1 cellular context compared by ENCODE assay signal in the genomic region with DNA sequence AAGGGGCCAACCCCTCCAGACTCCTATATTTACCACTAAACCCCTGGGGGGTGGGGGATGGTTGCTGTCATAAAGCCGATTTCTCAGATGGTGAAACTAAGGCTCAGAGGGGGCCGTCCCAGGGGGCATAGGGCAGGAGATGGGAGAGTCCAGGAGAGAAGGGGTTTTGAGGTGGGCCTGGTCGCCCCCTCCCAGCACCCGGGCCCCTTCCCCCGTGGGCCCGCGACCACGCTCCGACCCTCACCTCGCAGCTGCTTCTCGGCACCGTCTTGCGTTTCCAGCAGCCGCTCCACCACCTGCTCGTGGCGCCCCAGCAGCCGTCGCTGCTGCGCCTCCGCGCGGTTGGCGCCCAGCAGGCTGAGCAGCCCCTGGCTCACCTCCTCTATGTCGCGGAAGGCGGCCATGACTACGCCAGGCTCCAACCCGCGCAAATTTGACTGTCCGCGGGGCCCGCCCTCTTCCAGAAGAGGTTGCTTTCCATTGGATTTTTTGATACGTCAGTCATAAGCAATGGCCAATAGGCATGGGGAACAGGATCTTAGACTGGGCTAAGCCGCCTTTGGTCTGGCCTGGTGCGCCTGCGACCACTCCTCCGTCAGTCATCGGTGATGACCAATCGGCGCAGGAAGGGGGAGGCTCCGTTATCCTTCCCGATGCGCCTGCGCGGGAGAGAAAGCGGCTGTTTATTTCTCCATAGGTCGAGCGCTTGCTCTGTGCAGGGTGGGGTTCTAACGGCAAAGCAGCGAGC.
TF ChIP-seq lines count a peak whose summit lies in the region.

A gene with protein sequence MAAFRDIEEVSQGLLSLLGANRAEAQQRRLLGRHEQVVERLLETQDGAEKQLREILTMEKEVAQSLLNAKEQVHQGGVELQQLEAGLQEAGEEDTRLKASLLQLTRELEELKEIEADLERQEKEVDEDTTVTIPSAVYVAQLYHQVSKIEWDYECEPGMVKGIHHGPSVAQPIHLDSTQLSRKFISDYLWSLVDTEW (minus strand): TSS at position 410 of the 748 bp plus-strand sequence. CDS start 6 bp downstream, at position 404.

TF ChIP-seq in HepG2, 621 proteins besides CTCF, POLR2A, EP300 and RAD21 (continued from another document and continues in another):
- TF ChIP-seq, protein P1, sequence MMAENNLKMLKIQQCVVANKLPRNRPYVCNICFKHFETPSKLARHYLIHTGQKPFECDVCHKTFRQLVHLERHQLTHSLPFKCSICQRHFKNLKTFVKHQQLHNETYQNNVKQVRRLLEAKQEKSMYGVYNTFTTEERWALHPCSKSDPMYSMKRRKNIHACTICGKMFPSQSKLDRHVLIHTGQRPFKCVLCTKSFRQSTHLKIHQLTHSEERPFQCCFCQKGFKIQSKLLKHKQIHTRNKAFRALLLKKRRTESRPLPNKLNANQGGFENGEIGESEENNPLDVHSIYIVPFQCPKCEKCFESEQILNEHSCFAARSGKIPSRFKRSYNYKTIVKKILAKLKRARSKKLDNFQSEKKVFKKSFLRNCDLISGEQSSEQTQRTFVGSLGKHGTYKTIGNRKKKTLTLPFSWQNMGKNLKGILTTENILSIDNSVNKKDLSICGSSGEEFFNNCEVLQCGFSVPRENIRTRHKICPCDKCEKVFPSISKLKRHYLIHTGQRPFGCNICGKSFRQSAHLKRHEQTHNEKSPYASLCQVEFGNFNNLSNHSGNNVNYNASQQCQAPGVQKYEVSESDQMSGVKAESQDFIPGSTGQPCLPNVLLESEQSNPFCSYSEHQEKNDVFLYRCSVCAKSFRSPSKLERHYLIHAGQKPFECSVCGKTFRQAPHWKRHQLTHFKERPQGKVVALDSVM (CRISPR knock-in tag; IDR thresholded peaks at IDR 0.05): no peak; the same call in 1 of the 2 replicates
- TF ChIP-seq, protein P2, sequence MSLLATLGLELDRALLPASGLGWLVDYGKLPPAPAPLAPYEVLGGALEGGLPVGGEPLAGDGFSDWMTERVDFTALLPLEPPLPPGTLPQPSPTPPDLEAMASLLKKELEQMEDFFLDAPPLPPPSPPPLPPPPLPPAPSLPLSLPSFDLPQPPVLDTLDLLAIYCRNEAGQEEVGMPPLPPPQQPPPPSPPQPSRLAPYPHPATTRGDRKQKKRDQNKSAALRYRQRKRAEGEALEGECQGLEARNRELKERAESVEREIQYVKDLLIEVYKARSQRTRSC (CRISPR knock-in tag; IDR thresholded peaks at IDR 0.05; ENCODE audit: low read depth): no peak
- TF ChIP-seq ATF1 (CRISPR knock-in tag; IDR thresholded peaks at IDR 0.05): no peak
- no peak for TF ChIP-seq TEAD3 (CRISPR knock-in tag; optimal IDR thresholded peaks at IDR 0.05; ENCODE audit: borderline replicate concordance)
- no peak for TF ChIP-seq KAT7 (CRISPR knock-in tag; IDR thresholded peaks at IDR 0.05; ENCODE audit: borderline replicate concordance)
- TF ChIP-seq ZNF816 (CRISPR knock-in tag; IDR thresholded peaks at IDR 0.05; ENCODE audit: borderline replicate concordance): no peak
- no peak for TF ChIP-seq ZNF337 (CRISPR knock-in tag; IDR thresholded peaks at IDR 0.05; ENCODE audit: borderline replicate concordance, low read depth)
- no peak for TF ChIP-seq TBL1XR1 (IDR thresholded peaks at IDR 0.05; ENCODE audit: borderline replicate concordance, low read length, partially characterized antibody)
- 0 out of 2 replicates have a peak, but pooled peaks have one; percentile 61 for TF ChIP-seq HOXD1 (CRISPR knock-in tag; IDR thresholded peaks at IDR 0.05)
- TF ChIP-seq MTA1 (CRISPR knock-in tag; IDR thresholded peaks at IDR 0.05; ENCODE audit: borderline replicate concordance): no peak
- no peak for TF ChIP-seq ZNF564 (CRISPR knock-in tag; IDR thresholded peaks at IDR 0.05)
- TF ChIP-seq TRIM24 (CRISPR knock-in tag; IDR thresholded peaks at IDR 0.05): no peak
- TF ChIP-seq ZNF766 (CRISPR knock-in tag; IDR thresholded peaks at IDR 0.05; ENCODE audit: borderline replicate concordance): peak; percentile 87; the same call in 1 of the 2 replicates
- no peak for TF ChIP-seq FLYWCH1 (CRISPR knock-in tag; IDR thresholded peaks at IDR 0.05)
- no peak for TF ChIP-seq NCOA5 (CRISPR knock-in tag; IDR thresholded peaks at IDR 0.05)
- TF ChIP-seq, protein P3, sequence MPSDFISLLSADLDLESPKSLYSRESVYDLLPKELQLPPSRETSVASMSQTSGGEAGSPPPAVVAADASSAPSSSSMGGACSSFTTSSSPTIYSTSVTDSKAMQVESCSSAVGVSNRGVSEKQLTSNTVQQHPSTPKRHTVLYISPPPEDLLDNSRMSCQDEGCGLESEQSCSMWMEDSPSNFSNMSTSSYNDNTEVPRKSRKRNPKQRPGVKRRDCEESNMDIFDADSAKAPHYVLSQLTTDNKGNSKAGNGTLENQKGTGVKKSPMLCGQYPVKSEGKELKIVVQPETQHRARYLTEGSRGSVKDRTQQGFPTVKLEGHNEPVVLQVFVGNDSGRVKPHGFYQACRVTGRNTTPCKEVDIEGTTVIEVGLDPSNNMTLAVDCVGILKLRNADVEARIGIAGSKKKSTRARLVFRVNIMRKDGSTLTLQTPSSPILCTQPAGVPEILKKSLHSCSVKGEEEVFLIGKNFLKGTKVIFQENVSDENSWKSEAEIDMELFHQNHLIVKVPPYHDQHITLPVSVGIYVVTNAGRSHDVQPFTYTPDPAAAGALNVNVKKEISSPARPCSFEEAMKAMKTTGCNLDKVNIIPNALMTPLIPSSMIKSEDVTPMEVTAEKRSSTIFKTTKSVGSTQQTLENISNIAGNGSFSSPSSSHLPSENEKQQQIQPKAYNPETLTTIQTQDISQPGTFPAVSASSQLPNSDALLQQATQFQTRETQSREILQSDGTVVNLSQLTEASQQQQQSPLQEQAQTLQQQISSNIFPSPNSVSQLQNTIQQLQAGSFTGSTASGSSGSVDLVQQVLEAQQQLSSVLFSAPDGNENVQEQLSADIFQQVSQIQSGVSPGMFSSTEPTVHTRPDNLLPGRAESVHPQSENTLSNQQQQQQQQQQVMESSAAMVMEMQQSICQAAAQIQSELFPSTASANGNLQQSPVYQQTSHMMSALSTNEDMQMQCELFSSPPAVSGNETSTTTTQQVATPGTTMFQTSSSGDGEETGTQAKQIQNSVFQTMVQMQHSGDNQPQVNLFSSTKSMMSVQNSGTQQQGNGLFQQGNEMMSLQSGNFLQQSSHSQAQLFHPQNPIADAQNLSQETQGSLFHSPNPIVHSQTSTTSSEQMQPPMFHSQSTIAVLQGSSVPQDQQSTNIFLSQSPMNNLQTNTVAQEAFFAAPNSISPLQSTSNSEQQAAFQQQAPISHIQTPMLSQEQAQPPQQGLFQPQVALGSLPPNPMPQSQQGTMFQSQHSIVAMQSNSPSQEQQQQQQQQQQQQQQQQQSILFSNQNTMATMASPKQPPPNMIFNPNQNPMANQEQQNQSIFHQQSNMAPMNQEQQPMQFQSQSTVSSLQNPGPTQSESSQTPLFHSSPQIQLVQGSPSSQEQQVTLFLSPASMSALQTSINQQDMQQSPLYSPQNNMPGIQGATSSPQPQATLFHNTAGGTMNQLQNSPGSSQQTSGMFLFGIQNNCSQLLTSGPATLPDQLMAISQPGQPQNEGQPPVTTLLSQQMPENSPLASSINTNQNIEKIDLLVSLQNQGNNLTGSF (CRISPR knock-in tag; IDR thresholded peaks at IDR 0.05): no peak
- no peak for TF ChIP-seq SRSF9 (IDR thresholded peaks at IDR 0.05; ENCODE audit: borderline replicate concordance, insufficient read depth, low read depth, low read length, poor library complexity, severe bottlenecking)
- peak; percentile 41 for TF ChIP-seq SRSF1 (optimal IDR thresholded peaks at IDR 0.05; ENCODE audit: low read depth, low read length)
- no peak for TF ChIP-seq RFX5 (IDR thresholded peaks at IDR 0.05; ENCODE audit: low read depth, low read length)
- no peak for TF ChIP-seq ZBTB8A (CRISPR knock-in tag; IDR thresholded peaks at IDR 0.05; ENCODE audit: borderline replicate concordance, low read depth)
- peak in 1 of 2 experiments; percentile 69; a peak in 2 of 4 replicates for TF ChIP-seq MAFK (conservative IDR thresholded peaks at IDR 0.05 in 1 of 2, IDR thresholded peaks at IDR 0.05 in 1 of 2; ENCODE audit: low read length in 2 of 2)
- TF ChIP-seq, protein P4, sequence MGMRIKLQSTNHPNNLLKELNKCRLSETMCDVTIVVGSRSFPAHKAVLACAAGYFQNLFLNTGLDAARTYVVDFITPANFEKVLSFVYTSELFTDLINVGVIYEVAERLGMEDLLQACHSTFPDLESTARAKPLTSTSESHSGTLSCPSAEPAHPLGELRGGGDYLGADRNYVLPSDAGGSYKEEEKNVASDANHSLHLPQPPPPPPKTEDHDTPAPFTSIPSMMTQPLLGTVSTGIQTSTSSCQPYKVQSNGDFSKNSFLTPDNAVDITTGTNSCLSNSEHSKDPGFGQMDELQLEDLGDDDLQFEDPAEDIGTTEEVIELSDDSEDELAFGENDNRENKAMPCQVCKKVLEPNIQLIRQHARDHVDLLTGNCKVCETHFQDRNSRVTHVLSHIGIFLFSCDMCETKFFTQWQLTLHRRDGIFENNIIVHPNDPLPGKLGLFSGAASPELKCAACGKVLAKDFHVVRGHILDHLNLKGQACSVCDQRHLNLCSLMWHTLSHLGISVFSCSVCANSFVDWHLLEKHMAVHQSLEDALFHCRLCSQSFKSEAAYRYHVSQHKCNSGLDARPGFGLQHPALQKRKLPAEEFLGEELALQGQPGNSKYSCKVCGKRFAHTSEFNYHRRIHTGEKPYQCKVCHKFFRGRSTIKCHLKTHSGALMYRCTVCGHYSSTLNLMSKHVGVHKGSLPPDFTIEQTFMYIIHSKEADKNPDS (CRISPR knock-in tag; IDR thresholded peaks at IDR 0.05): no peak
- TF ChIP-seq NAIF1 (CRISPR knock-in tag; IDR thresholded peaks at IDR 0.05; ENCODE audit: borderline replicate concordance): no peak
- TF ChIP-seq, protein P5, sequence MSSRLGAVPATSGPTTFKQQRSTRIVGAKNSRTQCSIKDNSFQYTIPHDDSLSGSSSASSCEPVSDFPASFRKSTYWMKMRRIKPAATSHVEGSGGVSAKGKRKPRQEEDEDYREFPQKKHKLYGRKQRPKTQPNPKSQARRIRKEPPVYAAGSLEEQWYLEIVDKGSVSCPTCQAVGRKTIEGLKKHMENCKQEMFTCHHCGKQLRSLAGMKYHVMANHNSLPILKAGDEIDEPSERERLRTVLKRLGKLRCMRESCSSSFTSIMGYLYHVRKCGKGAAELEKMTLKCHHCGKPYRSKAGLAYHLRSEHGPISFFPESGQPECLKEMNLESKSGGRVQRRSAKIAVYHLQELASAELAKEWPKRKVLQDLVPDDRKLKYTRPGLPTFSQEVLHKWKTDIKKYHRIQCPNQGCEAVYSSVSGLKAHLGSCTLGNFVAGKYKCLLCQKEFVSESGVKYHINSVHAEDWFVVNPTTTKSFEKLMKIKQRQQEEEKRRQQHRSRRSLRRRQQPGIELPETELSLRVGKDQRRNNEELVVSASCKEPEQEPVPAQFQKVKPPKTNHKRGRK (CRISPR knock-in tag; IDR thresholded peaks at IDR 0.05): no peak
- no peak for TF ChIP-seq NR2F6 (IDR thresholded peaks at IDR 0.05)
- TF ChIP-seq NR2F6 (CRISPR knock-in tag; IDR thresholded peaks at IDR 0.05): 0 out of 2 replicates have a peak, but pooled peaks have one; percentile 8
- TF ChIP-seq, protein P6, sequence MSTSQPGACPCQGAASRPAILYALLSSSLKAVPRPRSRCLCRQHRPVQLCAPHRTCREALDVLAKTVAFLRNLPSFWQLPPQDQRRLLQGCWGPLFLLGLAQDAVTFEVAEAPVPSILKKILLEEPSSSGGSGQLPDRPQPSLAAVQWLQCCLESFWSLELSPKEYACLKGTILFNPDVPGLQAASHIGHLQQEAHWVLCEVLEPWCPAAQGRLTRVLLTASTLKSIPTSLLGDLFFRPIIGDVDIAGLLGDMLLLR (CRISPR knock-in tag; IDR thresholded peaks at IDR 0.05): peak; percentile 60
- TF ChIP-seq, protein P7, sequence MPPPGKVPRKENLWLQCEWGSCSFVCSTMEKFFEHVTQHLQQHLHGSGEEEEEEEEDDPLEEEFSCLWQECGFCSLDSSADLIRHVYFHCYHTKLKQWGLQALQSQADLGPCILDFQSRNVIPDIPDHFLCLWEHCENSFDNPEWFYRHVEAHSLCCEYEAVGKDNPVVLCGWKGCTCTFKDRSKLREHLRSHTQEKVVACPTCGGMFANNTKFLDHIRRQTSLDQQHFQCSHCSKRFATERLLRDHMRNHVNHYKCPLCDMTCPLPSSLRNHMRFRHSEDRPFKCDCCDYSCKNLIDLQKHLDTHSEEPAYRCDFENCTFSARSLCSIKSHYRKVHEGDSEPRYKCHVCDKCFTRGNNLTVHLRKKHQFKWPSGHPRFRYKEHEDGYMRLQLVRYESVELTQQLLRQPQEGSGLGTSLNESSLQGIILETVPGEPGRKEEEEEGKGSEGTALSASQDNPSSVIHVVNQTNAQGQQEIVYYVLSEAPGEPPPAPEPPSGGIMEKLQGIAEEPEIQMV (CRISPR knock-in tag; IDR thresholded peaks at IDR 0.05; ENCODE audit: low read depth): no peak
- TF ChIP-seq, protein P8, sequence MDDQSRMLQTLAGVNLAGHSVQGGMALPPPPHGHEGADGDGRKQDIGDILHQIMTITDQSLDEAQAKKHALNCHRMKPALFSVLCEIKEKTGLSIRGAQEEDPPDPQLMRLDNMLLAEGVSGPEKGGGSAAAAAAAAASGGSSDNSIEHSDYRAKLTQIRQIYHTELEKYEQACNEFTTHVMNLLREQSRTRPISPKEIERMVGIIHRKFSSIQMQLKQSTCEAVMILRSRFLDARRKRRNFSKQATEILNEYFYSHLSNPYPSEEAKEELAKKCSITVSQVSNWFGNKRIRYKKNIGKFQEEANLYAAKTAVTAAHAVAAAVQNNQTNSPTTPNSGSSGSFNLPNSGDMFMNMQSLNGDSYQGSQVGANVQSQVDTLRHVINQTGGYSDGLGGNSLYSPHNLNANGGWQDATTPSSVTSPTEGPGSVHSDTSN (CRISPR knock-in tag; IDR thresholded peaks at IDR 0.05; ENCODE audit: borderline replicate concordance): peak; percentile 94; the same call in 1 of the 2 replicates
- TF ChIP-seq, protein P9, sequence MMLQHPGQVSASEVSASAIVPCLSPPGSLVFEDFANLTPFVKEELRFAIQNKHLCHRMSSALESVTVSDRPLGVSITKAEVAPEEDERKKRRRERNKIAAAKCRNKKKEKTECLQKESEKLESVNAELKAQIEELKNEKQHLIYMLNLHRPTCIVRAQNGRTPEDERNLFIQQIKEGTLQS (CRISPR knock-in tag; IDR thresholded peaks at IDR 0.05): 0 out of 2 replicates have a peak, but pooled peaks have one; percentile 36
- no peak for TF ChIP-seq ZNF501 (CRISPR knock-in tag; IDR thresholded peaks at IDR 0.05)
- TF ChIP-seq ZFP36L2 (CRISPR knock-in tag; IDR thresholded peaks at IDR 0.05): no peak
- TF ChIP-seq JUND (CRISPR knock-in tag; IDR thresholded peaks at IDR 0.05): no peak
- TF ChIP-seq ZNF790 (CRISPR knock-in tag; IDR thresholded peaks at IDR 0.05; ENCODE audit: borderline replicate concordance): no peak
